Comparison of ENCODE assay signal across 23 cellular contexts in the genomic region with DNA sequence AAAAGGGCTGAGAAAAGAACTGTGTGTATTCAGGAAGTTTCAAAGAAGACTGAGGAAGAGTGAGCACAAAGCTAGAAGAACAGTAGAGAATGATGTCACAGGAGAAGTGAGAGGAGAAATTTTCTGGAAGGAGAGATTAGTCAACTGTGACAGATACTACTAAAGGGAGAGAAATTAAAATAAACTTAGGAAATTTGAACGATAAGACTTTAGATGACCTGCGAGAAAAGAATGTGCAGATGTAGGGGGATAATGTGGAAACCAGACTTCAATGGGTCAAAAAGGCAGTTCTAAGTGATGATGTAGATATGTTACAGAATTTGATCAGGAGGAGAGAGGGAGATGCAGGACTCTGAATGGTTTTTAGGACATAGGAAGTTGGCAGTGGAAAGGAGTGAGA.
"Had no signal": no experiment of that assay in that cellular context is flagged by ENCODE, and none has a peak within 500 bp of the region (broad histone marks: within the 10 kb centered on the region; RNA-seq: fewer than 3 reads in every experiment).

No MANE protein-coding gene starts in this region.

- H3K4me3 ChIP-seq: esophagus muscularis mucosa, heart right ventricle, lung, neural progenitor cell, spleen, testis, tibial nerve, upper lobe of right lung, vagina had no signal

- H3K36me3 Mint-ChIP-seq: neural progenitor cell; stimulated activated memory B cell treated with anti-CD40 and anti-IgM and Interleukin-4, amounts not matched to agents 10 μg/mL and 1 μg/mL and 100 μg/mL, for 72 hours had no signal

- H3K4me1 ChIP-seq: esophagus muscularis mucosa, heart right ventricle, neural progenitor cell, spleen, testis, tibial nerve, upper lobe of right lung, vagina had no signal

- H3K27ac ChIP-seq: epithelial cell of prostate, esophagus muscularis mucosa, heart right ventricle, neural progenitor cell, spleen, testis, tibial nerve, upper lobe of right lung, vagina had no signal

- H3K9me3 ChIP-seq: esophagus muscularis mucosa, heart right ventricle, spleen, testis, tibial nerve, upper lobe of right lung, vagina had no signal

- DNase-seq: effector memory CD8-positive, alpha-beta T cell; heart right ventricle; left cardiac atrium; left ventricle myocardium superior; mesenchymal stem cell; midbrain; spleen; stimulated activated CD4-positive, alpha-beta T cell treated with anti-CD3 and anti-CD28 coated beads, Interleukin-15, amount 100 ng/mL, for 24 hours; stimulated activated CD4-positive, alpha-beta T cell treated with anti-CD3 and anti-CD28 coated beads, Interleukin-1b, Interleukin-23, amount 100 ng/mL, for 48 hours; stimulated activated CD4-positive, alpha-beta T cell treated with anti-CD3 and anti-CD28 coated beads, Interleukin-4, amount 100 ng/mL, for 24 hours; testis; upper lobe of right lung had no signal

- H3K27ac Mint-ChIP-seq: dendritic cell treated with granulocyte-macrophage colony-stimulating factor and Interleukin-4, amounts not matched to agents 40 ng/mL and 50 ng/mL, for 4 days; effector memory CD8-positive, alpha-beta T cell; natural killer cell treated with Interleukin-12 subunit alpha and Interleukin-12 subunit beta and Interleukin-15 and Interleukin-18, amount 100 ng/mL, for 72 hours; neural progenitor cell; stimulated activated memory B cell treated with anti-CD40 and anti-IgM and Interleukin-4, amounts not matched to agents 10 μg/mL and 1 μg/mL and 100 μg/mL, for 72 hours; stimulated activated naive CD8-positive, alpha-beta T cell treated with anti-CD3 and anti-CD28 coated beads, Interleukin-15, Interleukin-2, amounts not matched to agents 100 ng/mL and 50 ng/mL, for 24 hours had no signal

- H3K36me3 ChIP-seq: esophagus muscularis mucosa, heart right ventricle, neural progenitor cell, spleen, tibial nerve, upper lobe of right lung, vagina had no signal

- H3K9me3 Mint-ChIP-seq: dendritic cell treated with granulocyte-macrophage colony-stimulating factor and Interleukin-4, amounts not matched to agents 40 ng/mL and 50 ng/mL, for 4 days; neural progenitor cell; stimulated activated memory B cell treated with anti-CD40 and anti-IgM and Interleukin-4, amounts not matched to agents 10 μg/mL and 1 μg/mL and 100 μg/mL, for 72 hours; stimulated activated naive CD8-positive, alpha-beta T cell treated with anti-CD3 and anti-CD28 coated beads, Interleukin-15, Interleukin-2, amounts not matched to agents 100 ng/mL and 50 ng/mL, for 24 hours had no signal

- H3K4me2 ChIP-seq: neural progenitor cell had no signal

- H2AFZ ChIP-seq: neural progenitor cell had no signal

- H3K27me3 ChIP-seq: heart right ventricle, neural progenitor cell, spleen, testis, tibial nerve, upper lobe of right lung, vagina had no signal

- ATAC-seq: effector memory CD8-positive, alpha-beta T cell; heart right ventricle; left cardiac atrium; left ventricle myocardium superior; natural killer cell treated with Interleukin-12 subunit alpha and Interleukin-12 subunit beta and Interleukin-15 and Interleukin-18, amount 100 ng/mL, for 72 hours; sciatic nerve; stimulated activated memory B cell treated with anti-CD40 and anti-IgM and Interleukin-4, amounts not matched to agents 10 μg/mL and 1 μg/mL and 100 μg/mL, for 72 hours; upper lobe of right lung had no signal

- H3K9ac ChIP-seq: neural progenitor cell had no signal
